In genomic region chr13:113804703-113805430, GRCh38 we compare ENCODE assay signal across 1 cellular context.
TF ChIP-seq lines count a peak whose summit lies in the region.

No MANE protein-coding gene starts in this region.

TF ChIP-seq in H1, 55 proteins besides CTCF, POLR2A, EP300 and RAD21:
- TF ChIP-seq RFX5 (IDR thresholded peaks at IDR 0.05; ENCODE audit: borderline replicate concordance, low read depth, low read length) (no peak), JUN (IDR thresholded peaks at IDR 0.05; ENCODE audit: low read depth, low read length) (no peak), CEBPB (IDR thresholded peaks at IDR 0.05; ENCODE audit: low read depth, low read length) (no peak), POLR2AphosphoS5 (IDR thresholded peaks at IDR 0.05; ENCODE audit: low read depth, low read length) (no peak), YY1 (IDR thresholded peaks at IDR 0.05; ENCODE audit: low read depth, low read length) (no peak), HDAC6 (IDR thresholded peaks at IDR 0.05; ENCODE audit: low read depth, low read length) (no peak), PHF8 (conservative IDR thresholded peaks at IDR 0.05; ENCODE audit: low read depth, low read length) (no peak), CHD1 (IDR thresholded peaks at IDR 0.05; ENCODE audit: low read depth, low read length) (no peak), MAFK (IDR thresholded peaks at IDR 0.05; ENCODE audit: low read depth, low read length) (no peak), BACH1 (IDR thresholded peaks at IDR 0.05; ENCODE audit: low read length) (no peak), CBX5 (IDR thresholded peaks at IDR 0.05; ENCODE audit: low read depth, low read length) (no peak), JUND (IDR thresholded peaks at IDR 0.05; ENCODE audit: low read length) (no peak), RXRA (IDR thresholded peaks at IDR 0.05; ENCODE audit: insufficient read depth, low read depth, low read length) (no peak)
TF ChIP-seq in H1: peak in this region for 0.
